7 cellular contexts compared by ENCODE assay signal in the genomic region with DNA sequence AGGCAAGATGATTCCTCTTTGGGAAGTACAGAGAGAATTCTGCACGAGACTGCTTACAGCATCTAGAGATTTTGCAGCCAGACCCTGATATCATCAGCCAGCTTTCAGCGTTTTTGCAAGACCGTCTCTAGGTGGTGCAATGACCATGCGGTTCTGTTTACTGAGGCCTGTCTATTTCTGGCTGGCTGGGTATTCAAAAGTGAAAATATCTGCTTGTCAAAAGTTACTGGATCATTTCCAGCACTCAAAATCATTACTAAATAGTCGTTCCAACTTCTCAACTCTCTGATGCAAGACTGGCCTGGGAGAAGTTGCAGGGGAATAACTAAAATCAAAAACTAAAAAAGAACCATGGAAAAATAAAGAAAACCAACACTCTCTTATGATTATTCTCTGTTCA.
DNase-seq lines count a peak whose midpoint lies in the region; ATAC-seq and TF ChIP-seq lines count a peak whose summit lies in the region.

No MANE protein-coding gene starts in this region.

- H3K27me3 ChIP-seq in liver (ENCODE audit: control insufficient read depth in 4 of 4, insufficient read depth in 4 of 4, low read length in 3 of 4): no peaks in the 10 kb centered on the region

- peak; percentile 84 to 89 for TF ChIP-seq RAD21 in liver (IDR thresholded peaks at IDR 0.05)

- TF ChIP-seq CTCF in liver (IDR thresholded peaks at IDR 0.05; ENCODE audit: low read depth, low read length, missing input control): peak; percentile 48

- DNase-seq in ELF-1 (ENCODE audit: low read depth, low spot score) (peak; percentile 35), RPMI8226 (peak; percentile 71), cerebellar cortex (ENCODE audit: low spot score) (peak; percentile 65)

- no peak overlapping the region for H3K4me3 ChIP-seq in liver (ENCODE audit: low read depth in 1 of 3, low read length in 3 of 3)

- no peaks in the 10 kb centered on the region for H3K9me3 ChIP-seq in liver (ENCODE audit: control insufficient read depth in 4 of 4, low read length in 3 of 4)

- 5% methylated on average over 5 of the region's 5 CpGs for WGBS in liver

- H3K9ac ChIP-seq in liver (ENCODE audit: low read depth in 1 of 2, low read length in 2 of 2): no peak overlapping the region

- H3K27ac ChIP-seq in liver (ENCODE audit: low read depth in 1 of 2, low read length in 2 of 2) (peak overlapping the region; percentile 4), temporal lobe (ENCODE audit: low read depth, low read length) (peak overlapping the region; percentile 90)

- ATAC-seq in GM21360 (IDR thresholded peaks at IDR 0.05; ENCODE audit: unreplicated experiment): peak; percentile 80
- peak; percentile 42 for ATAC-seq in HG03575 (IDR thresholded peaks at IDR 0.05; ENCODE audit: extremely low read depth, insufficient number of reproducible peaks, low FRiP score, unreplicated experiment)

- H3K4me1 ChIP-seq in liver (ENCODE audit: control insufficient read depth in 4 of 4, insufficient read depth in 4 of 4, low read length in 3 of 4): peaks cover 3 to 24% (median 19%) of the 10 kb centered on the region in 4 donors

- peaks cover 0 to 24% (median 11%) of the 10 kb centered on the region in 4 donors for H3K36me3 ChIP-seq in liver (ENCODE audit: control insufficient read depth in 4 of 4, insufficient read depth in 3 of 4, low read depth in 1 of 4, low read length in 3 of 4)

TF ChIP-seq in liver, 16 proteins besides CTCF, POLR2A, EP300 and RAD21:
- TF ChIP-seq ZBTB33 (IDR thresholded peaks at IDR 0.05) (no peak), YY1 (IDR thresholded peaks at IDR 0.05) (peak; percentile 30), REST (IDR thresholded peaks at IDR 0.05) (peak; percentile 52), GABPA (IDR thresholded peaks at IDR 0.05 in 1 of 2, conservative IDR thresholded peaks at IDR 0.05 in 1 of 2) (no peak), ATF3 (IDR thresholded peaks at IDR 0.05) (peak; percentile 90), JUND (IDR thresholded peaks at IDR 0.05) (peak; percentile 74), MAX (IDR thresholded peaks at IDR 0.05) (peak; percentile 95), HNF4A (conservative IDR thresholded peaks at IDR 0.05) (peak; percentile 65 to 67), EGR1 (IDR thresholded peaks at IDR 0.05; ENCODE audit: low read depth in 2 of 2) (no peak), RXRA (IDR thresholded peaks at IDR 0.05) (peak; percentile 81 to 87), FOXA1 (IDR thresholded peaks at IDR 0.05) (peak; percentile 63), SP1 (IDR thresholded peaks at IDR 0.05) (peak; percentile 60), HNF4G (IDR thresholded peaks at IDR 0.05) (no peak), NR2F2 (IDR thresholded peaks at IDR 0.05) (peak; percentile 75), TAF1 (conservative IDR thresholded peaks at IDR 0.05) (no peak), FOXA2 (IDR thresholded peaks at IDR 0.05) (peak; percentile 81)
